9 cellular contexts compared by ENCODE assay signal in the genomic region with DNA sequence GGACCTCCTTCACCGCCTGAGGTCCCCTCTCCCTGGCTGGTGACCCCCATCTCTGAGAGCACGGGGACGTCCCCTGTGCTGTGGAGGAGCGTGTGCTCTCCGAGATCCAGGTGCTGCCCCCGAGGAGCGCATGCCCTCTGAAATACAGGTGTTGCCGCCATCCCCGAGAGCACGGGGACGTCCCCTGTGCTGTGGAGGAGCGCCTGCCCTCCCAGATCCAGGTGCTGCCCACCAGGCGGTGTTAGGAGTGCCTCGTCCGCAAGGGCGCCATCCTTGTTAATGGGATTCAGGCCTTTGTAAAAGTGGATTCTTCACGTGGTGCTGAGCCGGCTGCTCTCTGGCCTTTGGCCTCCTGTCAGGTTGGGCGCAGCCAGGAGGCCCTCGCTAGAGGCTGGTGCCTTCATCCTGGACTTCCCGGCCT. TPM values are rescaled to one million over a fixed set of nuclear protein-coding genes. Genes with fewer than 3 reads are reported as not detected.
DNase-seq lines count a peak whose midpoint lies in the region; ATAC-seq and TF ChIP-seq lines count a peak whose summit lies in the region.
"Had no signal": no experiment of that assay in that cellular context is flagged by ENCODE, and none has a peak within 500 bp of the region (broad histone marks: within the 10 kb centered on the region; RNA-seq: fewer than 3 reads in every experiment).

No MANE protein-coding gene starts in this region.

- TF ChIP-seq CTCF in ascending aorta (IDR thresholded peaks at IDR 0.05) (no peak), neural progenitor cell (IDR thresholded peaks at IDR 0.05) (no peak)

- H2AFZ ChIP-seq in neural progenitor cell (replicated peaks): no peak overlapping the region

- H3F3A ChIP-seq in neural progenitor cell (ENCODE audit: low read depth): peaks cover 30% of the 10 kb centered on the region

- peaks cover 2% of the 10 kb centered on the region for H3K27me3 Mint-ChIP-seq in neural progenitor cell (ENCODE audit: insufficient read depth, low read depth)

- no peak overlapping the region for H3K4me2 ChIP-seq in neural progenitor cell

- DNase-seq in ascending aorta (ENCODE audit: low spot score in 2 of 2): no peak
- DNase-seq in neural progenitor cell (ENCODE audit: low spot score): peak; percentile 33
- no peak for DNase-seq in kidney glomerular epithelial cell (lab: John Stamatoyannopoulos, UW)
- DNase-seq in COR-L47 (lab: John Stamatoyannopoulos, UW): no peak
- no peak for DNase-seq in stimulated activated naive CD4-positive, alpha-beta T cell (lab: John Stamatoyannopoulos, UW)
- DNase-seq in NCI-H446 (lab: John Stamatoyannopoulos, UW): no peak

- no peak overlapping the region for H3K4me3 Mint-ChIP-seq in neural progenitor cell
- H3K4me3 Mint-ChIP-seq: nephron had no signal

- H3K9me3 Mint-ChIP-seq in neural progenitor cell: no peaks in the 10 kb centered on the region
- H3K9me3 Mint-ChIP-seq: nephron had no signal

- peaks cover 18 to 30% of the 10 kb centered on the region in 2 donors for H3K36me3 ChIP-seq in ascending aorta
- H3K36me3 ChIP-seq in neural progenitor cell: no peaks in the 10 kb centered on the region

- ATAC-seq in GM18907 (IDR thresholded peaks at IDR 0.05; ENCODE audit: unreplicated experiment) (peak; percentile 30), HG02840 (IDR thresholded peaks at IDR 0.05; ENCODE audit: low FRiP score, unreplicated experiment) (peak; percentile 41)

- H3K27me3 ChIP-seq in ascending aorta: no peaks in the 10 kb centered on the region
- H3K27me3 ChIP-seq in neural progenitor cell: no peaks in the 10 kb centered on the region

- H3K4me1 Mint-ChIP-seq in neural progenitor cell: no peaks in the 10 kb centered on the region
- H3K4me1 Mint-ChIP-seq: nephron had no signal

- no peaks in the 10 kb centered on the region for H3K4me1 ChIP-seq in ascending aorta
- no peaks in the 10 kb centered on the region for H3K4me1 ChIP-seq in neural progenitor cell

- H3K79me2 ChIP-seq in neural progenitor cell (ENCODE audit: low read depth): no peaks in the 10 kb centered on the region

- no peak overlapping the region for H3K9ac ChIP-seq in neural progenitor cell

- peaks cover 9% of the 10 kb centered on the region for H4K20me1 ChIP-seq in neural progenitor cell (ENCODE audit: low read depth)

- H3K27ac ChIP-seq in ascending aorta: no peak overlapping the region
- no peak overlapping the region for H3K27ac ChIP-seq in neural progenitor cell

- H3K36me3 Mint-ChIP-seq in neural progenitor cell: no peaks in the 10 kb centered on the region

- H3K27ac Mint-ChIP-seq in neural progenitor cell: no peak overlapping the region
- H3K27ac Mint-ChIP-seq: nephron had no signal

- H3K4me3 ChIP-seq in ascending aorta (peak overlapping the region; percentile 22 to 55), neural progenitor cell (no peak overlapping the region)

- H3K9me3 ChIP-seq in ascending aorta: no peaks in the 10 kb centered on the region
- H3K9me3 ChIP-seq in neural progenitor cell (ENCODE audit: low read depth): no peaks in the 10 kb centered on the region

- intact Hi-C loops in ascending aorta (cut with DNase I): loop anchor here (2.0 kb wide), 1 partner anchor 460 kb away; no protein-coding TSS in a partner anchor

RNA-seq across cellular contexts. Expression of gene NOC4L, which starts 10.1 kb away (rescaled TPM):
- total RNA-seq in ascending aorta: 9.2 TPM
- 3.5 and 12.1 TPM in 2 replicates for total RNA-seq in neural progenitor cell (ENCODE audit: low replicate concordance)

RNA-seq across cellular contexts. Expression of gene DDX51, which starts 10.2 kb away (rescaled TPM):
- total RNA-seq in ascending aorta: 4.3 TPM
- 8.5 and 15.5 TPM in 2 replicates for total RNA-seq in neural progenitor cell (ENCODE audit: low replicate concordance)
